ENCODE assay signal across 8 cellular contexts in genomic region chr1:209956116-209956515, GRCh38. TPM values are rescaled to one million over a fixed set of nuclear protein-coding genes. Genes with fewer than 3 reads are reported as not detected.
"Had no signal": no experiment of that assay in that cellular context is flagged by ENCODE, and none has a peak within 500 bp of the region (broad histone marks: within the 10 kb centered on the region; RNA-seq: fewer than 3 reads in every experiment).

No MANE protein-coding gene starts in this region.

- H3K36me3 Mint-ChIP-seq: IgD-negative memory B cell had no signal

- H3K27ac ChIP-seq: HL-60 had no signal

- ATAC-seq: HepG2, K562 had no signal

- DNase-seq: IMR-90, KBM-7, KG1 had no signal

- H3K4me3 ChIP-seq: K562 had no signal

- H3K27ac Mint-ChIP-seq: IgD-negative memory B cell had no signal

- H3K4me1 Mint-ChIP-seq: IgD-negative memory B cell had no signal

- H3K4me3 Mint-ChIP-seq: IgD-negative memory B cell had no signal

- FAIRE-seq: HepG2, K562 had no signal

RNA-seq across cellular contexts. Expression of gene SYT14, which starts 18.1 kb away (rescaled TPM):
- total RNA-seq: HepG2, HT-29, K562 had no signal
- polyA plus RNA-seq: HepG2, IgD-negative memory B cell had no signal
